In genomic region chrX:78119521-78120227, GRCh38 we compare ENCODE assay signal across 10 cellular contexts. TPM values are rescaled to one million over a fixed set of nuclear protein-coding genes. Genes with fewer than 3 reads are reported as not detected.
DNase-seq lines count a peak whose midpoint lies in the region; ATAC-seq and TF ChIP-seq lines count a peak whose summit lies in the region.
"Had no signal": no experiment of that assay in that cellular context is flagged by ENCODE, and none has a peak within 500 bp of the region (broad histone marks: within the 10 kb centered on the region; RNA-seq: fewer than 3 reads in every experiment).

No MANE protein-coding gene starts in this region.

- H3K9me3 ChIP-seq in H9 (ENCODE audit: control insufficient read depth, low read depth, low read length) (peaks cover 25% of the 10 kb centered on the region), gastroesophageal sphincter (no peaks in the 10 kb centered on the region), uterus (no peaks in the 10 kb centered on the region)

- H3K4me3 ChIP-seq in gastroesophageal sphincter (no peak overlapping the region), uterus (no peak overlapping the region)
- H3K4me3 ChIP-seq: coronary artery had no signal

- H3K23me2 ChIP-seq in H9 (ENCODE audit: insufficient read length, low read depth, low read length, poor library complexity, severe bottlenecking), result no peaks in the 10 kb centered on the region

- peaks cover 64 to 92% (median 89%) of the 10 kb centered on the region in 3 experiments for H3K36me3 Mint-ChIP-seq in H9 (ENCODE audit: insufficient read depth in 1 of 3, low read depth in 3 of 3)
- H3K36me3 Mint-ChIP-seq in activated naive CD8-positive, alpha-beta T cell treated with anti-CD3 and anti-CD28 coated beads, Interleukin-2, amount 50 U/mL, for 24 hours (ENCODE audit: low read depth), result peaks cover 74% of the 10 kb centered on the region
- peaks cover 43% of the 10 kb centered on the region for H3K36me3 Mint-ChIP-seq in memory B cell

- no peak overlapping the region for H2BK15ac ChIP-seq in H9 (ENCODE audit: low read depth, low read length)

- H3K4me1 Mint-ChIP-seq in H9 (no peaks in the 10 kb centered on the region; a peak in 1 of 4 replicates), memory B cell (peaks cover 16% of the 10 kb centered on the region)
- H3K4me1 Mint-ChIP-seq in activated naive CD8-positive, alpha-beta T cell treated with anti-CD3 and anti-CD28 coated beads, Interleukin-2, amount 50 U/mL, for 24 hours, result peaks cover 64% of the 10 kb centered on the region

- H4K8ac ChIP-seq in H9 (replicated peaks; ENCODE audit: insufficient read length, low read depth, low read length), result no peak overlapping the region

- H2BK120ac ChIP-seq in H9 (ENCODE audit: low read depth, low read length, poor library complexity, severe bottlenecking), result no peak overlapping the region

- H3K4ac ChIP-seq in H9 (ENCODE audit: low read depth, low read length), result no peak overlapping the region

- no peaks in the 10 kb centered on the region for H3K27me3 Mint-ChIP-seq in H9 (ENCODE audit: low read depth)
- H3K27me3 Mint-ChIP-seq in activated naive CD8-positive, alpha-beta T cell treated with anti-CD3 and anti-CD28 coated beads, Interleukin-2, amount 50 U/mL, for 24 hours, result no peaks in the 10 kb centered on the region
- no peaks in the 10 kb centered on the region for H3K27me3 Mint-ChIP-seq in memory B cell

- H3K27me3 ChIP-seq in H9 (ENCODE audit: insufficient read depth, low read length) (no peaks in the 10 kb centered on the region), gastroesophageal sphincter (no peaks in the 10 kb centered on the region), uterus (no peaks in the 10 kb centered on the region)

- no peak for TF ChIP-seq EP300 in gastroesophageal sphincter (IDR thresholded peaks at IDR 0.05)

- peaks cover 2% of the 10 kb centered on the region for H4K20me1 ChIP-seq in H9 (ENCODE audit: control insufficient read depth, insufficient read depth, insufficient read length)

- H3K79me2 ChIP-seq in H9 (ENCODE audit: insufficient read depth, low read length), result 0 out of 2 replicates have a peak, but pooled peaks cover 2% of the 10 kb centered on the region

- ATAC-seq in activated naive CD8-positive, alpha-beta T cell treated with anti-CD3 and anti-CD28 coated beads, Interleukin-2, amount 50 U/mL, for 24 hours, result no peak
- ATAC-seq in memory B cell (ENCODE audit: low read depth) (no peak), gastroesophageal sphincter (no peak), GM18867 (IDR thresholded peaks at IDR 0.05; ENCODE audit: unreplicated experiment) (no peak)

- no peak overlapping the region for H2BK20ac ChIP-seq in H9 (ENCODE audit: low read depth, low read length, poor library complexity, severe bottlenecking)

- H3K4me3 Mint-ChIP-seq in H9 (no peak overlapping the region), memory B cell (no peak overlapping the region)
- H3K4me3 Mint-ChIP-seq in activated naive CD8-positive, alpha-beta T cell treated with anti-CD3 and anti-CD28 coated beads, Interleukin-2, amount 50 U/mL, for 24 hours, result no peak overlapping the region

- no peak overlapping the region for H4K91ac ChIP-seq in H9 (ENCODE audit: insufficient read length, low read depth, low read length)

- no CpG with 5 or more reads among the region's 9 CpGs for WGBS in H9 (ENCODE audit: extremely low coverage, insufficient read length, low lambda C conversion rate)
- 60 to 63% methylated on average over 2 to 9 of the region's 9 CpGs for WGBS in gastroesophageal sphincter (ENCODE audit: low coverage in 1 of 2), 2 donors

- peak; percentile 51 for TF ChIP-seq CTCF in H9 (conservative IDR thresholded peaks at IDR 0.05)
- peak in 1 of 4 experiments; percentile 17 for TF ChIP-seq CTCF in gastroesophageal sphincter (IDR thresholded peaks at IDR 0.05)
- TF ChIP-seq CTCF in uterus (IDR thresholded peaks at IDR 0.05), result no peak

- no peak overlapping the region for H4K5ac ChIP-seq in H9 (ENCODE audit: insufficient read length, low read depth, low read length)

- no peak overlapping the region for H2BK12ac ChIP-seq in H9 (ENCODE audit: insufficient read length, low read depth, low read length)

- TF ChIP-seq POLR2A in gastroesophageal sphincter (IDR thresholded peaks at IDR 0.05), result no peak
- no peak for TF ChIP-seq POLR2A in uterus (IDR thresholded peaks at IDR 0.05)

- no peak overlapping the region for H3K9ac ChIP-seq in H9 (ENCODE audit: extremely low read depth, insufficient read length, low read length)

- no peak overlapping the region for H2AK5ac ChIP-seq in H9 (ENCODE audit: insufficient read length, low read length)

- peaks cover 3 to 95% of the 10 kb centered on the region in 2 donors for H3K36me3 ChIP-seq in gastroesophageal sphincter
- H3K36me3 ChIP-seq in uterus, result no peaks in the 10 kb centered on the region

- intact Hi-C loops in uterus (cut with DNase I; ENCODE audit: low total_unique reads), result no loop called here

- no peak overlapping the region for H3K14ac ChIP-seq in H9 (ENCODE audit: insufficient read depth, low read length)

- no peak overlapping the region for H2BK5ac ChIP-seq in H9 (ENCODE audit: insufficient read length, low read length)

- no peak overlapping the region for H2AFZ ChIP-seq in H9 (ENCODE audit: low read length)

- no peaks in the 10 kb centered on the region for H3K79me1 ChIP-seq in H9 (ENCODE audit: insufficient read depth, low read depth, low read length, poor library complexity, severe bottlenecking)

- H3K4me1 ChIP-seq in H9 (ENCODE audit: insufficient read depth, low read length), result no peaks in the 10 kb centered on the region
- H3K4me1 ChIP-seq in gastroesophageal sphincter, result peaks cover 0 to 7% (median 0%) of the 10 kb centered on the region in 3 donors
- H3K4me1 ChIP-seq in uterus, result no peaks in the 10 kb centered on the region

- H3K27ac Mint-ChIP-seq in H9 (peak overlapping the region in 2 of 3 experiments; percentile 5 to 66; a peak in 2 of 7 replicates), memory B cell (peak overlapping the region; percentile 84)
- peak overlapping the region; percentile 14 for H3K27ac Mint-ChIP-seq in activated naive CD8-positive, alpha-beta T cell treated with anti-CD3 and anti-CD28 coated beads, Interleukin-2, amount 50 U/mL, for 24 hours

- H3K23ac ChIP-seq in H9 (ENCODE audit: insufficient read length, low read depth, low read length), result no peak overlapping the region

- no peak overlapping the region for H3K4me2 ChIP-seq in H9 (ENCODE audit: insufficient read depth, insufficient read length, low read length)

- peaks cover 70 to 78% of the 10 kb centered on the region in 2 experiments for H3K9me3 Mint-ChIP-seq in H9
- no peaks in the 10 kb centered on the region for H3K9me3 Mint-ChIP-seq in activated naive CD8-positive, alpha-beta T cell treated with anti-CD3 and anti-CD28 coated beads, Interleukin-2, amount 50 U/mL, for 24 hours
- H3K9me3 Mint-ChIP-seq in memory B cell, result peaks cover 2% of the 10 kb centered on the region

- H3K27ac ChIP-seq in H9 (ENCODE audit: insufficient read length, low read depth, low read length), result no peak overlapping the region
- no peak overlapping the region for H3K27ac ChIP-seq in gastroesophageal sphincter
- no peak overlapping the region for H3K27ac ChIP-seq in uterus
- H3K27ac ChIP-seq: coronary artery had no signal

- H3K18ac ChIP-seq in H9 (ENCODE audit: insufficient read length, low read depth, low read length), result no peak overlapping the region

- peak; percentile 4 for DNase-seq in NCI-H1105 treated with DMSO at 0.1 percent for 48 hours (lab: John Stamatoyannopoulos, UW)
- no peak for DNase-seq in NCI-H1105 (lab: John Stamatoyannopoulos, UW)
- no peak for DNase-seq in H9
- no peak for DNase-seq in activated naive CD8-positive, alpha-beta T cell treated with anti-CD3 and anti-CD28 coated beads, Interleukin-2, amount 50 U/mL, for 24 hours
- no peak for DNase-seq in memory B cell (ENCODE audit: low spot score in 2 of 2)
- no peak for DNase-seq in uterus
- DNase-seq: activated CD4-positive, CD25-positive, alpha-beta regulatory T cell treated with anti-CD3 and anti-CD28 coated beads, Interleukin-2, amount 50 U/mL, for 72 hours had no signal

- no peak overlapping the region for H3T11ph ChIP-seq in H9 (ENCODE audit: low read length)

- H3K56ac ChIP-seq in H9 (ENCODE audit: insufficient read length, low read depth, low read length), result no peak overlapping the region

RNA-seq across cellular contexts. Expression of gene PGK1, which starts 15.6 kb away (rescaled TPM):
- total RNA-seq in H9 (2021) (564 and 581 TPM in 2 replicates), gastroesophageal sphincter (100 to 1,000 TPM; 204 to 360 (median 274) TPM), uterus (100 to 1,000 TPM in 3 of 4 donors, 10 to 100 TPM in 1; 84.5 to 151 (median 132) TPM)

RNA-seq across cellular contexts. Expression of gene TAF9B, which starts 19.8 kb away (rescaled TPM):
- total RNA-seq in H9 (2021), result 33.1 and 34.9 TPM in 2 replicates
- 100 to 1,000 TPM in 1 of 4 donors, 10 to 100 TPM in 3; 47.3 to 101 (median 62.5) TPM for total RNA-seq in gastroesophageal sphincter
- 10 to 100 TPM; 10.2 to 44.2 (median 32.2) TPM for total RNA-seq in uterus

Comparison
In these comparisons a context has a peak if more than half of its experiments do, and no peak if none do; other contexts are left out.
1. H3K27ac Mint-ChIP-seq: peak in every context shown above with its lines; median percentile 84 in memory B cell; 36 in H9; 14 in activated naive CD8-positive, alpha-beta T cell treated with anti-CD3 and anti-CD28 coated beads, Interleukin-2, amount 50 U/mL, for 24 hours.